ENCODE assay signal across 8 cellular contexts in genomic region chr7:128791968-128792319, GRCh38. TPM values are rescaled to one million over a fixed set of nuclear protein-coding genes. Genes with fewer than 3 reads are reported as not detected.
DNase-seq lines count a peak whose midpoint lies in the region; ATAC-seq and TF ChIP-seq lines count a peak whose summit lies in the region.

Gene CCDC136, plus strand, starts transcription at chr7:128791968. Its CDS starts 444 bp downstream, at chr7:128792412.

- peak within 1 kb of the TSS; percentile 75 for H3K4me3 ChIP-seq in GM23248
- H3K4me3 ChIP-seq in SK-N-SH (ENCODE audit: low read depth in 2 of 2, low read length in 1 of 2), result peak within 1 kb of the TSS; percentile 82 to 85
- peak within 1 kb of the TSS; percentile 74 to 84 for H3K4me3 ChIP-seq in foreskin fibroblast (ENCODE audit: low read depth in 1 of 2, low read length in 2 of 2)

- TF ChIP-seq EP300 in SK-N-SH (IDR thresholded peaks at IDR 0.05; ENCODE audit: borderline replicate concordance in 1 of 2, low read depth in 1 of 2, low read length in 1 of 2), result no peak

- H3K4me1 Mint-ChIP-seq in progenitor cell of endocrine pancreas (ENCODE audit: low read depth), result peaks cover 4% of the 10 kb centered on the region

- TF ChIP-seq RAD21 in SK-N-SH (IDR thresholded peaks at IDR 0.05; ENCODE audit: low read length), result no peak

- 23 to 30% methylated on average over 4 to 9 of the region's 9 CpGs for WGBS in GM23248 (ENCODE audit: low coverage in 1 of 2, low lambda C conversion rate in 2 of 2, missing lambda C conversion rate in 2 of 2), 2 experiments
- 6% methylated on average over 9 of the region's 9 CpGs for WGBS in SK-N-SH (ENCODE audit: low lambda C conversion rate)

- H3K9me3 ChIP-seq in GM23248 (ENCODE audit: low read depth) (no peaks in the 10 kb centered on the region), SK-N-SH (no peaks in the 10 kb centered on the region)

- TF ChIP-seq CTCF in SK-N-SH (IDR thresholded peaks at IDR 0.05), result no peak
- no peak for TF ChIP-seq CTCF in foreskin fibroblast (IDR thresholded peaks at IDR 0.05; ENCODE audit: low read depth, low read length)
- no peak for TF ChIP-seq CTCF in progenitor cell of endocrine pancreas (IDR thresholded peaks at IDR 0.05; ENCODE audit: unreplicated experiment)

- no peaks in the 10 kb centered on the region for H4K20me1 ChIP-seq in GM23248 (ENCODE audit: insufficient read depth)
- H4K20me1 ChIP-seq in SK-N-SH (ENCODE audit: insufficient read depth), result no peaks in the 10 kb centered on the region

- H3K27ac ChIP-seq in GM23248 (no peak within 1 kb of the TSS), SK-N-SH (ENCODE audit: low read depth in 2 of 2, low read length in 1 of 2) (peak within 1 kb of the TSS in 1 of 2 experiments; percentile 82; a peak in 2 of 4 replicates)

- DNase-seq in GM23248 (peak; percentile 64), SK-N-SH (no peak), foreskin fibroblast (peak in 1 of 2 donors; percentile 61), progenitor cell of endocrine pancreas (ENCODE audit: low spot score, unreplicated experiment) (no peak), NCI-H226 (no peak), NCI-H2171 treated with DMSO at 0.1 percent for 48 hours (lab: John Stamatoyannopoulos, UW) (no peak), HuH-7.5 (ENCODE audit: low spot score) (no peak)

- H3K27me3 Mint-ChIP-seq in progenitor cell of endocrine pancreas, result peaks cover 23% of the 10 kb centered on the region

- in situ Hi-C loops in GM23248 (cut with MboI), result no loop called here

- H3K79me2 ChIP-seq in GM23248 (ENCODE audit: insufficient read depth), result no peaks in the 10 kb centered on the region
- H3K79me2 ChIP-seq in SK-N-SH (ENCODE audit: insufficient read depth), result 0 out of 2 replicates have a peak, but pooled peaks cover 3% of the 10 kb centered on the region

- H3F3A ChIP-seq in GM23248 (ENCODE audit: insufficient read depth), result peaks cover 18% of the 10 kb centered on the region; the same call in 1 of the 2 replicates
- H3F3A ChIP-seq in SK-N-SH (replicated peaks; ENCODE audit: insufficient read depth), result peaks cover 29% of the 10 kb centered on the region

- H3K27ac Mint-ChIP-seq in progenitor cell of endocrine pancreas, result peak within 1 kb of the TSS; percentile 51

- POLR2A ChIA-PET in SK-N-SH (lab: Yijun Ruan, JAX), result interaction anchor here (0.6 to 1.3 kb wide), 5 partner anchors 26 to 71 kb away, joined by 4 to 11 read pairs (median 4); partner anchors contain the start of genes ATP6V1F and CALU

- peaks cover 8% of the 10 kb centered on the region for H3K36me3 Mint-ChIP-seq in progenitor cell of endocrine pancreas (ENCODE audit: insufficient read depth)

- H3K27me3 ChIP-seq in GM23248 (replicated peaks; ENCODE audit: insufficient read depth), result no peaks in the 10 kb centered on the region
- H3K27me3 ChIP-seq in SK-N-SH (ENCODE audit: insufficient read depth), result no peaks in the 10 kb centered on the region

- peak within 1 kb of the TSS; percentile 78 for H3K4me2 ChIP-seq in GM23248 (ENCODE audit: unreplicated experiment)
- peak within 1 kb of the TSS; percentile 100 for H3K4me2 ChIP-seq in SK-N-SH

- peak within 1 kb of the TSS; percentile 89 for H3K4me3 Mint-ChIP-seq in progenitor cell of endocrine pancreas (ENCODE audit: low read depth)

- H3K36me3 ChIP-seq in GM23248 (ENCODE audit: low read depth), result no peaks in the 10 kb centered on the region
- H3K36me3 ChIP-seq in SK-N-SH (replicated peaks in 1 of 2; ENCODE audit: control insufficient read depth in 1 of 2, insufficient read depth in 2 of 2, low read length in 1 of 2), result peaks cover 11 to 14% of the 10 kb centered on the region in 2 experiments

- H3K4me1 ChIP-seq in GM23248 (ENCODE audit: insufficient read depth) (peaks cover 8% of the 10 kb centered on the region; the same call in 1 of the 2 replicates), SK-N-SH (ENCODE audit: control insufficient read depth in 1 of 2, insufficient read depth in 2 of 2, low read depth in 1 of 2, low read length in 1 of 2) (peaks cover 15 to 21% of the 10 kb centered on the region in 2 experiments)

- H3K9me2 ChIP-seq in GM23248 (ENCODE audit: insufficient read depth) (no peaks in the 10 kb centered on the region), SK-N-SH (no peaks in the 10 kb centered on the region)

- CTCF ChIA-PET in SK-N-SH (lab: Yijun Ruan, JAX), result interaction anchor here (0.6 to 2.0 kb wide), 11 partner anchors 8 to 300 kb away, joined by 3 to 7 read pairs (median 3); partner anchors contain the start of gene ATP6V1F

- H2AFZ ChIP-seq in GM23248, result peak within 1 kb of the TSS; percentile 84
- peak within 1 kb of the TSS; percentile 90 for H2AFZ ChIP-seq in SK-N-SH (ENCODE audit: low read depth)

- H3K9me3 Mint-ChIP-seq in progenitor cell of endocrine pancreas (ENCODE audit: low read depth), result no peaks in the 10 kb centered on the region

- no peak for ATAC-seq in GM21723 (IDR thresholded peaks at IDR 0.05; ENCODE audit: unreplicated experiment)

- H3K9ac ChIP-seq in GM23248, result peak within 1 kb of the TSS; percentile 65
- peak within 1 kb of the TSS; percentile 71 for H3K9ac ChIP-seq in SK-N-SH

TF ChIP-seq in SK-N-SH, 30 proteins besides CTCF, POLR2A, EP300 and RAD21:
- no peak for TF ChIP-seq MEF2A (IDR thresholded peaks at IDR 0.05; ENCODE audit: borderline replicate concordance, low read depth)
- no peak for TF ChIP-seq GABPA (IDR thresholded peaks at IDR 0.05; ENCODE audit: low read depth)
- no peak for TF ChIP-seq NFIC (IDR thresholded peaks at IDR 0.05; ENCODE audit: borderline replicate concordance)
- no peak for TF ChIP-seq PBX3 (IDR thresholded peaks at IDR 0.05)
- no peak for TF ChIP-seq RCOR1 (IDR thresholded peaks at IDR 0.05; ENCODE audit: low read length)
- TF ChIP-seq, protein P1, sequence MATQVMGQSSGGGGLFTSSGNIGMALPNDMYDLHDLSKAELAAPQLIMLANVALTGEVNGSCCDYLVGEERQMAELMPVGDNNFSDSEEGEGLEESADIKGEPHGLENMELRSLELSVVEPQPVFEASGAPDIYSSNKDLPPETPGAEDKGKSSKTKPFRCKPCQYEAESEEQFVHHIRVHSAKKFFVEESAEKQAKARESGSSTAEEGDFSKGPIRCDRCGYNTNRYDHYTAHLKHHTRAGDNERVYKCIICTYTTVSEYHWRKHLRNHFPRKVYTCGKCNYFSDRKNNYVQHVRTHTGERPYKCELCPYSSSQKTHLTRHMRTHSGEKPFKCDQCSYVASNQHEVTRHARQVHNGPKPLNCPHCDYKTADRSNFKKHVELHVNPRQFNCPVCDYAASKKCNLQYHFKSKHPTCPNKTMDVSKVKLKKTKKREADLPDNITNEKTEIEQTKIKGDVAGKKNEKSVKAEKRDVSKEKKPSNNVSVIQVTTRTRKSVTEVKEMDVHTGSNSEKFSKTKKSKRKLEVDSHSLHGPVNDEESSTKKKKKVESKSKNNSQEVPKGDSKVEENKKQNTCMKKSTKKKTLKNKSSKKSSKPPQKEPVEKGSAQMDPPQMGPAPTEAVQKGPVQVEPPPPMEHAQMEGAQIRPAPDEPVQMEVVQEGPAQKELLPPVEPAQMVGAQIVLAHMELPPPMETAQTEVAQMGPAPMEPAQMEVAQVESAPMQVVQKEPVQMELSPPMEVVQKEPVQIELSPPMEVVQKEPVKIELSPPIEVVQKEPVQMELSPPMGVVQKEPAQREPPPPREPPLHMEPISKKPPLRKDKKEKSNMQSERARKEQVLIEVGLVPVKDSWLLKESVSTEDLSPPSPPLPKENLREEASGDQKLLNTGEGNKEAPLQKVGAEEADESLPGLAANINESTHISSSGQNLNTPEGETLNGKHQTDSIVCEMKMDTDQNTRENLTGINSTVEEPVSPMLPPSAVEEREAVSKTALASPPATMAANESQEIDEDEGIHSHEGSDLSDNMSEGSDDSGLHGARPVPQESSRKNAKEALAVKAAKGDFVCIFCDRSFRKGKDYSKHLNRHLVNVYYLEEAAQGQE (IDR thresholded peaks at IDR 0.05; ENCODE audit: low read depth, low read length), result no peak
- TF ChIP-seq JUND (IDR thresholded peaks at IDR 0.05), result no peak
- no peak for TF ChIP-seq FOSL2 (IDR thresholded peaks at IDR 0.05; ENCODE audit: borderline replicate concordance, low read depth)

RNA-seq across cellular contexts. Expression of gene CCDC136, which starts in this region (rescaled TPM):
- total RNA-seq in GM23248 (2014; rRNA removed; shearing (Covaris generic)), result 3.1 and 3.8 TPM in 2 replicates
- 2.8 and 3.9 TPM in 2 replicates for polyA plus RNA-seq in GM23248 (2016; fragmentation: Nextera tagmentation; extraction: Ambion mirVana)
- polyA plus RNA-seq in SK-N-SH (2012; rRNA removed), result 48.4 and 65.3 TPM in 2 replicates
- polyA plus RNA-seq in SK-N-SH (2012; cell fraction: cytosol; rRNA removed), result 25.5 and 27.5 TPM in 2 replicates
- polyA plus RNA-seq in SK-N-SH (2012; cell fraction: nucleus; rRNA removed), result 197 and 232 TPM in 2 replicates
- 66.3 and 74.2 TPM in 2 replicates for total RNA-seq in progenitor cell of endocrine pancreas

Comparison
In these comparisons a context has a peak if more than half of its experiments do, and no peak if none do; other contexts are left out.
1. RNA of gene CCDC136 (total RNA-seq): 66.3 to 74.2 TPM in progenitor cell of endocrine pancreas; 3.1 to 3.8 TPM in GM23248; every median in the first group is over 10 times any median in the second.
2. Peak in every context shown above with its lines, with median percentiles within 50 percentile points of each other: H3K4me3 ChIP-seq.